ENCODE assay signal across 1 cellular context in the genomic region with DNA sequence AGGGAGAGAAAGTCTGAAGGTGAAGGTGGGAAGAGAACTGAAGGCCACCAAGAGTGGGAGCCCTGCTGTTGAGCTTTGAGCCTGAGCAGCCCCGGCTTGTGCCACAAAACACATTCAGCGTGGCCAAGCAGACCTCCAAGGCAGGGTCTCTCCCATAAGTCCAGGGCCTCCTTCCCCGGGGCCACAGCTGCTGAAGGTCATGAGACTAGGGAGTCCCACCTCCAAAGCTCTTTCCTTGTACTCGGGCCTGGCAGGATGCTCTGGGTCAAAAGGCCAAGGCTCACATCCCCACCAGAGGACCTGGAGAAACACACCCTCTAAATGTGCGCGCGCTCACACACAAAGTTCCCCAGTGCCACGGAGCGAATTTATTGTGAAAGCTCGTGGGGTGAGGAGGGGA.
TF ChIP-seq lines count a peak whose summit lies in the region.

No MANE protein-coding gene starts in this region.

TF ChIP-seq in HCT116, 20 proteins besides CTCF, POLR2A, EP300 and RAD21:
- TF ChIP-seq, protein P1, sequence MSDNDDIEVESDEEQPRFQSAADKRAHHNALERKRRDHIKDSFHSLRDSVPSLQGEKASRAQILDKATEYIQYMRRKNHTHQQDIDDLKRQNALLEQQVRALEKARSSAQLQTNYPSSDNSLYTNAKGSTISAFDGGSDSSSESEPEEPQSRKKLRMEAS (IDR thresholded peaks at IDR 0.05) = no peak
- no peak for TF ChIP-seq POLR2AphosphoS5 (IDR thresholded peaks at IDR 0.05; ENCODE audit: low read depth, low read length)
